ENCODE assay signal across 17 cellular contexts in genomic region chr4:83118869-83119268, GRCh38. TPM values are rescaled to one million over a fixed set of nuclear protein-coding genes. Genes with fewer than 3 reads are reported as not detected.
DNase-seq lines count a peak whose midpoint lies in the region; ATAC-seq, FAIRE-seq and TF ChIP-seq lines count a peak whose summit lies in the region.
"Had no signal": no experiment of that assay in that cellular context is flagged by ENCODE, and none has a peak within 500 bp of the region (broad histone marks: within the 10 kb centered on the region; RNA-seq: fewer than 3 reads in every experiment).

No MANE protein-coding gene starts in this region.

- H3K4me1 ChIP-seq in mucosa of descending colon (ENCODE audit: low read depth) (peaks cover 3% of the 10 kb centered on the region), kidney (ENCODE audit: control insufficient read depth in 1 of 2, insufficient read depth in 1 of 2, low read depth in 1 of 2, low read length in 2 of 2) (no peaks in the 10 kb centered on the region)

- intact Hi-C loops in mucosa of descending colon (cut with DNase I, micrococcal nuclease): no loop called here
- intact Hi-C loops in kidney (cut with DNase I): no loop called here

- peak; percentile 4 for ATAC-seq in mucosa of descending colon

- FAIRE-seq in kidney (lab: Jason Lieb, UNC): no peak
- FAIRE-seq: H54 had no signal

- H3K36me3 ChIP-seq in mucosa of descending colon (ENCODE audit: low read depth): no peaks in the 10 kb centered on the region
- no peaks in the 10 kb centered on the region for H3K36me3 ChIP-seq in kidney (ENCODE audit: control insufficient read depth in 1 of 2, insufficient read depth in 2 of 2, low read length in 2 of 2)

- H3K4me3 ChIP-seq in mucosa of descending colon (no peak overlapping the region), kidney (ENCODE audit: low read length in 2 of 2) (no peak overlapping the region)

- no peak overlapping the region for H3K9ac ChIP-seq in kidney (ENCODE audit: low read length in 2 of 2)

- no peak overlapping the region for H3K27ac ChIP-seq in kidney (ENCODE audit: low read depth in 2 of 2, low read length in 2 of 2)

- TF ChIP-seq CTCF in mucosa of descending colon (IDR thresholded peaks at IDR 0.05) (no peak), kidney (IDR thresholded peaks at IDR 0.05; ENCODE audit: borderline replicate concordance, extremely low read depth, insufficient read depth) (no peak)

- H3K9me3 ChIP-seq in mucosa of descending colon (no peaks in the 10 kb centered on the region), kidney (ENCODE audit: control insufficient read depth in 1 of 2, low read length in 2 of 2) (no peaks in the 10 kb centered on the region)
- H3K9me3 ChIP-seq: Caco-2 had no signal

- DNase-seq in AG08395 (ENCODE audit: low spot score) (peak; percentile 28), AG20443 (ENCODE audit: low spot score) (peak; percentile 29), amniotic epithelial cell (ENCODE audit: low read depth) (peak; percentile 41), mucosa of descending colon (no peak), kidney (no peak), COLO829 (ENCODE audit: low spot score) (no peak)
- DNase-seq in activated CD8-positive, alpha-beta memory T cell treated with anti-CD3 and anti-CD28 coated beads for 24 hours: no peak
- DNase-seq: ACHN, C1 segment of cervical spinal cord, Caco-2, DND-41, KG1, NCI-H1048, NCI-H146, NCI-H2081 treated with DMSO at 0.1 percent for 48 hours, NCI-H774 had no signal

RNA-seq across cellular contexts. Expression of gene PLAC8, which starts 4.3 kb away (rescaled TPM):
- total RNA-seq in mucosa of descending colon (1,000 to 10,000 TPM in 1 of 3 donors, 100 to 1,000 TPM in 2; 539 to 1,034 (median 875) TPM), kidney (10.3 TPM)
- 3.6 TPM for polyA plus RNA-seq in kidney (ENCODE audit: insufficient read depth, low read depth, low replicate concordance)

Comparison
In these comparisons a context has a peak if more than half of its experiments do, and no peak if none do; other contexts are left out.
1. DNase-seq: peak in AG08395 (single experiment), AG20443 (single experiment) and amniotic epithelial cell (single experiment); none in mucosa of descending colon (0 of 3), kidney (single experiment), COLO829 (single experiment) and activated CD8-positive, alpha-beta memory T cell treated with anti-CD3 and anti-CD28 coated beads for 24 hours (single experiment).
2. RNA of gene PLAC8, which starts 4.3 kb away (total RNA-seq): 539 to 1,034 TPM in mucosa of descending colon; 10.3 TPM in kidney (single experiment); every median in the first group is over 10 times any median in the second.